ENCODE assay signal across 8 cellular contexts in genomic region chr19:40466219-40467006, GRCh38. TPM values are rescaled to one million over a fixed set of nuclear protein-coding genes. Genes with fewer than 3 reads are reported as not detected.
DNase-seq lines count a peak whose midpoint lies in the region; ATAC-seq and TF ChIP-seq lines count a peak whose summit lies in the region.

Gene SPTBN4 (plus strand): TSS chr19:40467001. CDS start chr19:40472622, 5,621 bp downstream.

- peak within 1 kb of the TSS; percentile 84 for H3K4me3 Mint-ChIP-seq in natural killer cell

- no peaks in the 10 kb centered on the region for H3K27me3 ChIP-seq in endocrine pancreas (ENCODE audit: control insufficient read depth, insufficient read depth, low read length)

- intact Hi-C loops in natural killer cell (cut with micrococcal nuclease) = loop anchor here (1.0 to 10.0 kb wide), 9 partner anchors 22 to 862 kb away; partner anchors contain the start of genes C19orf47, MIA, PLD3 and RAB4B

- H3K27ac Mint-ChIP-seq in natural killer cell = peak within 1 kb of the TSS; percentile 88 to 93

- peaks cover 8 to 13% of the 10 kb centered on the region in 2 donors for H3K27me3 Mint-ChIP-seq in natural killer cell (ENCODE audit: low read depth in 2 of 2)

- no peaks in the 10 kb centered on the region for H3K9me3 ChIP-seq in endocrine pancreas (ENCODE audit: control insufficient read depth, low read length)

- no peaks in the 10 kb centered on the region for H3K36me3 Mint-ChIP-seq in natural killer cell

- H3K9me3 Mint-ChIP-seq in natural killer cell = no peaks in the 10 kb centered on the region

- ATAC-seq in GM18511 (IDR thresholded peaks at IDR 0.05; ENCODE audit: unreplicated experiment) (peak; percentile 36), HG03095 (IDR thresholded peaks at IDR 0.05; ENCODE audit: unreplicated experiment) (peak; percentile 15), natural killer cell (peak; percentile 68 to 81 (median 68)), HG03097 (IDR thresholded peaks at IDR 0.05; ENCODE audit: low FRiP score, unreplicated experiment) (no peak)
- ATAC-seq in stimulated activated naive CD8-positive, alpha-beta T cell treated with anti-CD3 and anti-CD28 coated beads, Interleukin-15, Interleukin-2, amounts not matched to agents 100 U/mL and 50 U/mL, for 24 hours = peak; percentile 75

- no peaks in the 10 kb centered on the region for H3K36me3 ChIP-seq in endocrine pancreas (ENCODE audit: control insufficient read depth, insufficient read depth, low read length)

- TF ChIP-seq CTCF in natural killer cell (IDR thresholded peaks at IDR 0.05) = no peak

- peak within 1 kb of the TSS; percentile 67 for H3K9ac ChIP-seq in endocrine pancreas (ENCODE audit: control insufficient read depth, insufficient read depth, low read length)

- peak; percentile 71 to 81 for DNase-seq in activated CD4-positive, alpha-beta T cell treated with anti-CD3 and anti-CD28 coated beads, Interleukin-2, amount 50 U/mL, for 4 hours
- DNase-seq in natural killer cell (peak; percentile 88), DMS153 treated with DMSO at 0.1 percent for 48 hours (lab: John Stamatoyannopoulos, UW; ENCODE audit: unreplicated experiment) (no peak)
- DNase-seq in stimulated activated naive CD8-positive, alpha-beta T cell treated with anti-CD3 and anti-CD28 coated beads, Interleukin-15, Interleukin-2, amounts not matched to agents 100 U/mL and 50 U/mL, for 24 hours = peak; percentile 72

- peak within 1 kb of the TSS; percentile 64 for H3K4me3 ChIP-seq in endocrine pancreas (ENCODE audit: control insufficient read depth, insufficient read depth, low read length)

- H3K4me1 Mint-ChIP-seq in natural killer cell = peaks cover 23 to 26% of the 10 kb centered on the region in 2 donors

- H3K4me1 ChIP-seq in endocrine pancreas (ENCODE audit: control insufficient read depth, insufficient read depth, low read length) = no peaks in the 10 kb centered on the region

RNA-seq across cellular contexts. Expression of gene SPTBN4, which starts in this region (rescaled TPM):
- total RNA-seq in natural killer cell = under 1 TPM; 0.16 to 0.63 (median 0.31) TPM

Comparison
In these comparisons a context has a peak if more than half of its experiments do, and no peak if none do; other contexts are left out.
1. Peak in DNase-seq and ATAC-seq in natural killer cell; RNA of the gene not detected or under 1 TPM.